ENCODE assay signal across 20 cellular contexts in genomic region chr17:83061586-83061985, GRCh38. TPM values are rescaled to one million over a fixed set of nuclear protein-coding genes. Genes with fewer than 3 reads are reported as not detected.
DNase-seq lines count a peak whose midpoint lies in the region; ATAC-seq, FAIRE-seq and TF ChIP-seq lines count a peak whose summit lies in the region.
"Had no signal": no experiment of that assay in that cellular context is flagged by ENCODE, and none has a peak within 500 bp of the region (broad histone marks: within the 10 kb centered on the region; RNA-seq: fewer than 3 reads in every experiment).

No MANE protein-coding gene starts in this region.

- H3K36me3 Mint-ChIP-seq in activated T-cell treated with anti-CD3 and anti-CD28 coated beads, Interleukin-2, amount 50 U/mL, for 24 hours (ENCODE audit: low read depth) = no peaks in the 10 kb centered on the region
- H3K36me3 Mint-ChIP-seq: IgD-negative memory B cell had no signal

- no peaks in the 10 kb centered on the region for H3K9me3 ChIP-seq in kidney (ENCODE audit: control insufficient read depth in 1 of 2, low read length in 2 of 2)
- H3K9me3 ChIP-seq: A549 had no signal

- intact Hi-C loops in kidney (cut with DNase I) = no loop called here

- no peak for FAIRE-seq in kidney (lab: Jason Lieb, UNC)
- FAIRE-seq: A549, GM12891 had no signal

- DNase-seq in activated T-cell treated with anti-CD3 and anti-CD28 coated beads, Interleukin-2, amount 50 U/mL, for 24 hours = peak; percentile 5
- DNase-seq in activated T-cell treated with anti-CD3 and anti-CD28 coated beads for 4 hours (no peak), kidney (peak; percentile 46), GM10266 (ENCODE audit: extremely low spot score) (no peak)
- peak; percentile 6 for DNase-seq in activated CD8-positive, alpha-beta memory T cell treated with anti-CD3 and anti-CD28 coated beads, Interleukin-2, amount 50 U/mL, for 4 hours
- peak; percentile 17 for DNase-seq in stimulated activated CD8-positive, alpha-beta memory T cell treated with anti-CD3 and anti-CD28 coated beads, Interleukin-4, amount 100 ng/mL, for 48 hours
- DNase-seq: HCEC 1CT, Karpas-422, NCI-H1417 treated with DMSO at 0.1 percent for 48 hours, NCI-H187 treated with DMSO at 0.1 percent for 48 hours, NCI-H2227 treated with DMSO at 0.1 percent for 48 hours, NCI-H510A treated with DMSO at 0.1 percent for 48 hours, NCI-H82 had no signal

- no peaks in the 10 kb centered on the region for H3K27me3 Mint-ChIP-seq in activated T-cell treated with anti-CD3 and anti-CD28 coated beads, Interleukin-2, amount 50 U/mL, for 24 hours
- H3K27me3 Mint-ChIP-seq: CD4-positive, alpha-beta T cell had no signal

- H3K27ac ChIP-seq in kidney (ENCODE audit: low read depth in 2 of 2, low read length in 2 of 2) = no peak overlapping the region
- H3K27ac ChIP-seq: A549, RWPE1 had no signal

- no peaks in the 10 kb centered on the region for H3K36me3 ChIP-seq in kidney (ENCODE audit: control insufficient read depth in 1 of 2, insufficient read depth in 2 of 2, low read length in 2 of 2)

- H3K4me3 ChIP-seq in kidney (ENCODE audit: low read length in 2 of 2) = no peak overlapping the region
- H3K4me3 ChIP-seq: A549, GM23338 had no signal

- no peak for ATAC-seq in HG03342 (IDR thresholded peaks at IDR 0.05; ENCODE audit: unreplicated experiment)
- ATAC-seq: GM23338 had no signal

- no peaks in the 10 kb centered on the region for H3K9me3 Mint-ChIP-seq in activated T-cell treated with anti-CD3 and anti-CD28 coated beads, Interleukin-2, amount 50 U/mL, for 24 hours
- H3K9me3 Mint-ChIP-seq: CD4-positive, alpha-beta T cell; GM23338 had no signal

- H3K27ac Mint-ChIP-seq in activated T-cell treated with anti-CD3 and anti-CD28 coated beads, Interleukin-2, amount 50 U/mL, for 24 hours = no peak overlapping the region
- H3K27ac Mint-ChIP-seq: CD4-positive, alpha-beta T cell; GM23338; IgD-negative memory B cell had no signal

- H3K9ac ChIP-seq in kidney (ENCODE audit: low read length in 2 of 2) = no peak overlapping the region

- H3K4me1 Mint-ChIP-seq in activated T-cell treated with anti-CD3 and anti-CD28 coated beads, Interleukin-2, amount 50 U/mL, for 24 hours (ENCODE audit: low read depth) = no peaks in the 10 kb centered on the region
- H3K4me1 Mint-ChIP-seq: GM23338 had no signal

- TF ChIP-seq CTCF in kidney (IDR thresholded peaks at IDR 0.05; ENCODE audit: borderline replicate concordance, extremely low read depth, insufficient read depth) = no peak
- TF ChIP-seq CTCF in GM10266 (IDR thresholded peaks at IDR 0.05; ENCODE audit: control insufficient read depth, insufficient read depth, low read depth, missing control alignments) = no peak

- peaks cover 0 to 2% of the 10 kb centered on the region in 2 donors for H3K4me1 ChIP-seq in kidney (ENCODE audit: control insufficient read depth in 1 of 2, insufficient read depth in 1 of 2, low read depth in 1 of 2, low read length in 2 of 2)
- H3K4me1 ChIP-seq: A549 had no signal

- H3K4me3 Mint-ChIP-seq in activated T-cell treated with anti-CD3 and anti-CD28 coated beads, Interleukin-2, amount 50 U/mL, for 24 hours = no peak overlapping the region
- H3K4me3 Mint-ChIP-seq: CD4-positive, alpha-beta T cell; GM23338; IgD-negative memory B cell had no signal

RNA-seq across cellular contexts. Expression of gene METRNL, which starts 17.8 kb away (rescaled TPM):
- total RNA-seq in kidney = 61.5 TPM
- polyA plus RNA-seq in kidney (ENCODE audit: insufficient read depth, low read depth, low replicate concordance) = 107 TPM

Comparison
In these comparisons a context has a peak if more than half of its experiments do, and no peak if none do; other contexts are left out.
1. DNase-seq: peak in activated T-cell treated with anti-CD3 and anti-CD28 coated beads, Interleukin-2, amount 50 U/mL, for 24 hours (single experiment), activated CD8-positive, alpha-beta memory T cell treated with anti-CD3 and anti-CD28 coated beads, Interleukin-2, amount 50 U/mL, for 4 hours (single experiment), kidney (single experiment) and stimulated activated CD8-positive, alpha-beta memory T cell treated with anti-CD3 and anti-CD28 coated beads, Interleukin-4, amount 100 ng/mL, for 48 hours (single experiment); none in activated T-cell treated with anti-CD3 and anti-CD28 coated beads for 4 hours (single experiment) and GM10266 (single experiment).